In the genomic region with DNA sequence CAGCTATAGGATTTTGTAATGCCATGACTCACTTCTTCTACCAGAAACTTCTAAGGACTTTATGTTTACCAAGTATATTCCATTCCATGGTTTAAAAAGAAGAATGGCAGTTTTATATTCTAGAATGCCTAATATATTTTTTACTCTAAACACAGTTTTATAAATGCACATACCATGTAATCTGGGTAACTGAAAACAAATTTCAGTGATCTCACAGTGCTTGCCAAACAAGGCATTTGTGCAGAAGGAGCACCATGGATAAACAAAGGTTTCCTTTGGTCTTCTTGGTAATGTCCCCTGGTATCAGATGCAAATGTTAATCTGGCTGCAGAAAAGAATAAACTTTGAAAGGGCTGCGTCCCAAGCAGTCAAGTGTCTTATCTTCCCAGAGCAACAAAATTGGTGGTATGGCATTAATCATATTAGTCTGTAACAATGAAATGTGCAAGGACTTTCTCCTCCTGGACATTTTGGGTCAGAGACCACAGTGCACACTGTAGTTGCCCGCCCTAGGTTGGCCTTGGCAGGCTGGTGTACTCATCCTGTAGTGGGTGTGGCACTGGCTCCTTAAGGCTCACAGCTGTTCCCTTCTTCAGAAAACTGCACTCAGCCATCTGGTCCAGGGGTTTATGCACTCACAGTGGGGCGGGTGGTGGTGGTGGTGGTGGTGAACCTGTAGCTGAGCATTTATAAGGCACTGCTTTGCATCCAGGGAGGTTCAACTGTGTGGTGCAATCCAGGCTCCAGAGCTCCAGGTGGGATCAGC, we compare ENCODE assay signal across 19 cellular contexts. TPM values are rescaled to one million over a fixed set of nuclear protein-coding genes. Genes with fewer than 3 reads are reported as not detected.
DNase-seq lines count a peak whose midpoint lies in the region; ATAC-seq lines count a peak whose summit lies in the region.
"Had no signal": no experiment of that assay in that cellular context is flagged by ENCODE, and none has a peak within 500 bp of the region (broad histone marks: within the 10 kb centered on the region; RNA-seq: fewer than 3 reads in every experiment).

No MANE protein-coding gene starts in this region.

- no peak overlapping the region for H3K4me3 ChIP-seq in rectal smooth muscle tissue (ENCODE audit: low read length)
- H3K4me3 ChIP-seq: BLaER1 treated with 17β-estradiol and CSF1 and Interleukin-3, amounts not matched to agents 10 nM and 100 nM; GM23248 had no signal

- no peaks in the 10 kb centered on the region for H3K4me1 ChIP-seq in rectal smooth muscle tissue (ENCODE audit: control insufficient read depth, insufficient read depth, low read length)

- no peaks in the 10 kb centered on the region for H3K4me1 Mint-ChIP-seq in T-cell
- H3K4me1 Mint-ChIP-seq: CD8-positive, alpha-beta memory T cell had no signal

- H3K9me3 Mint-ChIP-seq in T-cell, result no peaks in the 10 kb centered on the region
- H3K9me3 Mint-ChIP-seq: CD8-positive, alpha-beta memory T cell had no signal

- peak; percentile 92 for DNase-seq in DMS 273 treated with DMSO at 0.1 percent for 48 hours (lab: John Stamatoyannopoulos, UW)
- DNase-seq in NCI-H69 (lab: John Stamatoyannopoulos, UW), result peak; percentile 94
- peak; percentile 31 for DNase-seq in fibroblast of gingiva (ENCODE audit: low read depth)
- no peak for DNase-seq in activated naive CD4-positive, alpha-beta T cell treated with anti-CD3 and anti-CD28 coated beads, Interleukin-2, amount 50 U/mL, for 16 hours
- DNase-seq in T-cell, result no peak
- DNase-seq in stimulated activated CD4-positive, alpha-beta T cell treated with anti-CD3 and anti-CD28 coated beads, Interleukin-1b, Interleukin-23, amount 100 ng/mL, for 48 hours, result no peak
- DNase-seq: CD8-positive, alpha-beta memory T cell; GF-D8; GM23248; KBM-7; MV-4-11; NCI-H2029 treated with DMSO at 0.1 percent for 48 hours; NCI-H2227 treated with DMSO at 0.1 percent for 48 hours; NCI-H526; OCI-M1 had no signal

- no peaks in the 10 kb centered on the region for H3K36me3 ChIP-seq in rectal smooth muscle tissue (ENCODE audit: control insufficient read depth, insufficient read depth, low read length)
- H3K36me3 ChIP-seq: BLaER1 treated with 17β-estradiol and CSF1 and Interleukin-3, amounts not matched to agents 10 nM and 100 nM had no signal

- H3K9ac ChIP-seq in rectal smooth muscle tissue (ENCODE audit: low read length), result no peak overlapping the region
- H3K9ac ChIP-seq: BLaER1 treated with 17β-estradiol and CSF1 and Interleukin-3, amounts not matched to agents 10 nM and 100 nM; GM23248 had no signal

- H3K36me3 Mint-ChIP-seq in T-cell, result no peaks in the 10 kb centered on the region
- H3K36me3 Mint-ChIP-seq: CD8-positive, alpha-beta memory T cell had no signal

- no peak overlapping the region for H3K4me3 Mint-ChIP-seq in T-cell

- no peaks in the 10 kb centered on the region for H3K27me3 Mint-ChIP-seq in T-cell

- CTCF ChIA-PET in T-cell (lab: Charles Lee), result no interaction called here

- peak overlapping the region; percentile 14 for H3K27ac ChIP-seq in rectal smooth muscle tissue (ENCODE audit: low read depth, low read length)
- H3K27ac ChIP-seq: BLaER1 treated with 17β-estradiol and CSF1 and Interleukin-3, amounts not matched to agents 10 nM and 100 nM; GM23248 had no signal

- no peak for ATAC-seq in HG03280 (IDR thresholded peaks at IDR 0.05; ENCODE audit: unreplicated experiment)
- ATAC-seq in T-cell (replicated peaks in 1 of 4), result no peak
- ATAC-seq: HCT116 had no signal

- no peaks in the 10 kb centered on the region for H3K27me3 ChIP-seq in rectal smooth muscle tissue (ENCODE audit: control insufficient read depth, insufficient read depth, low read length)
- H3K27me3 ChIP-seq: BLaER1 treated with 17β-estradiol and CSF1 and Interleukin-3, amounts not matched to agents 10 nM and 100 nM had no signal

- POLR2A ChIA-PET in T-cell (lab: Charles Lee), result no interaction called here

- no peak overlapping the region for H3K27ac Mint-ChIP-seq in T-cell
- H3K27ac Mint-ChIP-seq: CD8-positive, alpha-beta memory T cell had no signal

RNA-seq across cellular contexts. Expression of a gene that starts 56.7 kb away (rescaled TPM):
- under 1 TPM in 1 of 5 donors, not detected in 4; 0.18 TPM for total RNA-seq in T-cell
- total RNA-seq: CD8-positive, alpha-beta memory T cell; GM23248 had no signal

Comparison
In these comparisons a context has a peak if more than half of its experiments do, and no peak if none do; other contexts are left out.
1. DNase-seq: peak in DMS 273 treated with DMSO at 0.1 percent for 48 hours (single experiment), NCI-H69 (single experiment) and fibroblast of gingiva (single experiment); none in activated naive CD4-positive, alpha-beta T cell treated with anti-CD3 and anti-CD28 coated beads, Interleukin-2, amount 50 U/mL, for 16 hours (single experiment), T-cell (0 of 34) and stimulated activated CD4-positive, alpha-beta T cell treated with anti-CD3 and anti-CD28 coated beads, Interleukin-1b, Interleukin-23, amount 100 ng/mL, for 48 hours (single experiment).